Comparison of ENCODE assay signal across 8 cellular contexts in genomic region chr1:15411593-15412487, GRCh38. TPM values are rescaled to one million over a fixed set of nuclear protein-coding genes. Genes with fewer than 3 reads are reported as not detected.
DNase-seq lines count a peak whose midpoint lies in the region; ATAC-seq and TF ChIP-seq lines count a peak whose summit lies in the region.

No MANE protein-coding gene starts in this region.

- intact Hi-C loops in activated T-helper 2 cell treated with anti-CD3 and anti-CD28 coated beads, Interferon-gamma antibody, Interleukin-2, Interleukin-4, amounts not matched to agents 10 μg/mL and 5 μg/mL and 100 μg/mL, durations not matched to agents 14 hours and 24 hours and 36 hours (cut with micrococcal nuclease), result loop anchor here (5.0 to 10.0 kb wide), 2 partner anchors 180 to 203 kb away; partner anchors contain the start of gene DDI2
- intact Hi-C loops in Right ventricle myocardium inferior (cut with DNase I), result no loop called here
- intact Hi-C loops in gastrocnemius medialis (cut with DNase I; ENCODE audit: low total_unique reads), result no loop called here

- no peaks in the 10 kb centered on the region for H4K20me1 ChIP-seq in GM23248 (ENCODE audit: insufficient read depth)

- no peak overlapping the region for H3K27ac ChIP-seq in GM23248
- H3K27ac ChIP-seq in gastrocnemius medialis, result peak overlapping the region in 1 of 4 donors; percentile 48

- peaks cover 55% of the 10 kb centered on the region for H3K36me3 Mint-ChIP-seq in activated T-helper 2 cell treated with anti-CD3 and anti-CD28 coated beads, Interferon-gamma antibody, Interleukin-2, Interleukin-4, amounts not matched to agents 10 μg/mL and 5 μg/mL and 100 μg/mL, durations not matched to agents 14 hours and 24 hours and 36 hours (ENCODE audit: low read depth)

- ATAC-seq in Right ventricle myocardium inferior (peak; percentile 14), gastrocnemius medialis (no peak), GM18870 (IDR thresholded peaks at IDR 0.05; ENCODE audit: unreplicated experiment) (no peak)

- H3K36me3 ChIP-seq in GM23248 (ENCODE audit: low read depth) (no peaks in the 10 kb centered on the region), gastrocnemius medialis (no peaks in the 10 kb centered on the region)

- WGBS in GM23248 (ENCODE audit: low coverage in 1 of 2, low lambda C conversion rate in 2 of 2, missing lambda C conversion rate in 2 of 2), 2 experiments, result 61 to 68% methylated on average over 21 of the region's 21 CpGs

- H3K27me3 ChIP-seq in GM23248 (replicated peaks; ENCODE audit: insufficient read depth) (no peaks in the 10 kb centered on the region), gastrocnemius medialis (peaks cover 4 to 15% (median 11%) of the 10 kb centered on the region in 3 donors)

- no peak for TF ChIP-seq CTCF in gastrocnemius medialis (IDR thresholded peaks at IDR 0.05 in 4 of 5, conservative IDR thresholded peaks at IDR 0.05 in 1 of 5)

- H3K4me1 Mint-ChIP-seq in activated T-helper 2 cell treated with anti-CD3 and anti-CD28 coated beads, Interferon-gamma antibody, Interleukin-2, Interleukin-4, amounts not matched to agents 10 μg/mL and 5 μg/mL and 100 μg/mL, durations not matched to agents 14 hours and 24 hours and 36 hours (ENCODE audit: low read depth), result peaks cover 51% of the 10 kb centered on the region

- no peaks in the 10 kb centered on the region for H3K9me2 ChIP-seq in GM23248 (ENCODE audit: insufficient read depth)

- peak overlapping the region; percentile 85 for H3K9ac ChIP-seq in GM23248

- H3K4me3 ChIP-seq in GM08714 (ENCODE audit: low read length) (peak overlapping the region; percentile 82; the same call in 1 of the 2 replicates), GM23248 (peak overlapping the region; percentile 90), gastrocnemius medialis (peak overlapping the region in 3 of 4 donors; percentile 61 to 64 (median 63))

- no peaks in the 10 kb centered on the region for H3K9me3 ChIP-seq in GM23248 (ENCODE audit: low read depth)
- H3K9me3 ChIP-seq in gastrocnemius medialis, result no peaks in the 10 kb centered on the region

- DNase-seq in GM23248 (peak; percentile 35), NCI-H226 (peak; percentile 45), Right ventricle myocardium inferior (ENCODE audit: missing footprints) (peak; percentile 88), gastrocnemius medialis (peak; percentile 28 to 43), NCI-H446 treated with DMSO at 0.1 percent for 48 hours (lab: John Stamatoyannopoulos, UW) (no peak)
- peak; percentile 43 for DNase-seq in activated T-helper 2 cell treated with anti-CD3 and anti-CD28 coated beads, Interferon-gamma antibody, Interleukin-2, Interleukin-4, amounts not matched to agents 10 μg/mL and 5 μg/mL and 100 μg/mL, durations not matched to agents 14 hours and 24 hours and 36 hours (ENCODE audit: low spot score)

- peaks cover 34% of the 10 kb centered on the region for H3F3A ChIP-seq in GM23248 (ENCODE audit: insufficient read depth)

- in situ Hi-C loops in GM23248 (cut with MboI), result no loop called here
- in situ Hi-C loops in gastrocnemius medialis (cut with MboI; ENCODE audit: low sequenced_read_pairs in 4 of 4), result no loop called here

- no peak overlapping the region for H2AFZ ChIP-seq in GM23248

- peak overlapping the region; percentile 94 for H3K4me3 Mint-ChIP-seq in activated T-helper 2 cell treated with anti-CD3 and anti-CD28 coated beads, Interferon-gamma antibody, Interleukin-2, Interleukin-4, amounts not matched to agents 10 μg/mL and 5 μg/mL and 100 μg/mL, durations not matched to agents 14 hours and 24 hours and 36 hours (ENCODE audit: low read depth)

- H3K27me3 Mint-ChIP-seq in activated T-helper 2 cell treated with anti-CD3 and anti-CD28 coated beads, Interferon-gamma antibody, Interleukin-2, Interleukin-4, amounts not matched to agents 10 μg/mL and 5 μg/mL and 100 μg/mL, durations not matched to agents 14 hours and 24 hours and 36 hours (ENCODE audit: low read depth), result peaks cover 17% of the 10 kb centered on the region

- H3K9me3 Mint-ChIP-seq in activated T-helper 2 cell treated with anti-CD3 and anti-CD28 coated beads, Interferon-gamma antibody, Interleukin-2, Interleukin-4, amounts not matched to agents 10 μg/mL and 5 μg/mL and 100 μg/mL, durations not matched to agents 14 hours and 24 hours and 36 hours, result no peaks in the 10 kb centered on the region

- H3K4me1 ChIP-seq in GM23248 (ENCODE audit: insufficient read depth), result peaks cover 31% of the 10 kb centered on the region
- peaks cover 11 to 12% of the 10 kb centered on the region in 2 donors for H3K4me1 ChIP-seq in gastrocnemius medialis

- TF ChIP-seq POLR2A in gastrocnemius medialis (IDR thresholded peaks at IDR 0.05), result no peak

- H3K4me2 ChIP-seq in GM23248 (ENCODE audit: unreplicated experiment), result peak overlapping the region; percentile 81

- peak overlapping the region; percentile 80 for H3K27ac Mint-ChIP-seq in activated T-helper 2 cell treated with anti-CD3 and anti-CD28 coated beads, Interferon-gamma antibody, Interleukin-2, Interleukin-4, amounts not matched to agents 10 μg/mL and 5 μg/mL and 100 μg/mL, durations not matched to agents 14 hours and 24 hours and 36 hours

- peaks cover 55% of the 10 kb centered on the region for H3K79me2 ChIP-seq in GM23248 (ENCODE audit: insufficient read depth)

RNA-seq across cellular contexts. Expression of gene EFHD2, which starts 2.2 kb away (rescaled TPM):
- total RNA-seq in GM23248 (2014; rRNA removed; shearing (Covaris generic)), result 49.9 and 56.3 TPM in 2 replicates
- polyA plus RNA-seq in GM23248 (2016; fragmentation: Nextera tagmentation; extraction: Ambion mirVana), result 53.1 and 56.1 TPM in 2 replicates
- 82.4 and 85.2 TPM in 2 replicates for total RNA-seq in activated T-helper 2 cell treated with anti-CD3 and anti-CD28 coated beads, Interferon-gamma antibody, Interleukin-2, Interleukin-4, amounts not matched to agents 10 μg/mL and 5 μg/mL and 100 μg/mL, durations not matched to agents 14 hours and 24 hours and 36 hours
- total RNA-seq in Right ventricle myocardium inferior, result 14.7 TPM
- total RNA-seq in gastrocnemius medialis, result 1 to 10 TPM; 2.9 to 8.1 (median 5.3) TPM

RNA-seq across cellular contexts. Expression of gene CTRC, which starts 26.4 kb away (rescaled TPM):
- total RNA-seq in GM23248 (2014; rRNA removed; shearing (Covaris generic)), result not detected in 2 replicates
- not detected in 2 replicates for polyA plus RNA-seq in GM23248 (2016; fragmentation: Nextera tagmentation; extraction: Ambion mirVana)
- 0.34 and 0.64 TPM in 2 replicates for total RNA-seq in activated T-helper 2 cell treated with anti-CD3 and anti-CD28 coated beads, Interferon-gamma antibody, Interleukin-2, Interleukin-4, amounts not matched to agents 10 μg/mL and 5 μg/mL and 100 μg/mL, durations not matched to agents 14 hours and 24 hours and 36 hours
- total RNA-seq in Right ventricle myocardium inferior, result not detected
- 10 to 100 TPM in 1 of 4 donors, not detected in 3; 67.3 TPM for total RNA-seq in gastrocnemius medialis

RNA-seq across cellular contexts. Expression of gene CELA2A, which starts 44.7 kb away (rescaled TPM):
- total RNA-seq in GM23248 (2014; rRNA removed; shearing (Covaris generic)), result not detected in 2 replicates
- not detected in 2 replicates for polyA plus RNA-seq in GM23248 (2016; fragmentation: Nextera tagmentation; extraction: Ambion mirVana)
- total RNA-seq in activated T-helper 2 cell treated with anti-CD3 and anti-CD28 coated beads, Interferon-gamma antibody, Interleukin-2, Interleukin-4, amounts not matched to agents 10 μg/mL and 5 μg/mL and 100 μg/mL, durations not matched to agents 14 hours and 24 hours and 36 hours, result not detected in 2 replicates
- total RNA-seq in Right ventricle myocardium inferior (not detected), gastrocnemius medialis (not detected)
